In the genomic region with DNA sequence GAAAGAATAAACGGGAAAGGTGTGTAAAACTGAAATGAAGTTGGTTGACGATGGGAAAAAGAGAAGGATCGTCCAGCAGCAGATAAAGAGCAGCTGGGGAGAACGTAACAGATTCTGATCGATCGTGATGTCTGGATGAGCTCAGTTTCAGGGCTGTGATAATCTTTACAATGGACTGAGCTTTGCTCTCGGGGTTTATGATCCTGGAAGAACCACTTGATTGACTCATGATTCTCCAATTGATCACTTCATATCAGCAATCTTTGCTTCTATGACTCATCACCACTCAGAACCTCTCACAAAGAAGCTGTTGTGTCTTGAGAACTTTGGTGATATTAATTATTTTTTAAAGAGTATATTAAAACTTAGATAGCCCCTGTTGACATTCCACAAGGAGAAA, we compare ENCODE assay signal across 21 cellular contexts.
A peak's percentile ranks its signal among the peaks of the same experiment; 100 is the strongest.
DNase-seq lines count a peak whose midpoint lies in the region; FAIRE-seq and TF ChIP-seq lines count a peak whose summit lies in the region.
"Had no signal": no experiment of that assay in that cellular context is flagged by ENCODE, and none has a peak within 500 bp of the region (broad histone marks: within the 10 kb centered on the region; RNA-seq: fewer than 3 reads in every experiment).

No MANE protein-coding gene starts in this region.

- H2AFZ ChIP-seq in GM23248 (0 out of 2 replicates have a peak overlapping the region, but pooled peaks have one; percentile 67), endothelial cell of umbilical vein (ENCODE audit: low read depth, low read length) (no peak overlapping the region)

- FAIRE-seq in endothelial cell of umbilical vein (lab: Jason Lieb, UNC): no peak

- no peak for DNase-seq in GM23248
- peak; percentile 39 to 72 for DNase-seq in SHP77 (lab: John Stamatoyannopoulos, UW)
- no peak for DNase-seq in endothelial cell of umbilical vein (ENCODE audit: low read depth, low spot score)
- peak; percentile 32 for DNase-seq in pons (ENCODE audit: low spot score)
- DNase-seq in GDM1 (lab: John Stamatoyannopoulos, UW): no peak
- no peak for DNase-seq in NCI-H774 (lab: John Stamatoyannopoulos, UW)
- DNase-seq in adrenal gland: no peak
- no peak for DNase-seq in Kasumi-1 (lab: John Stamatoyannopoulos, UW)
- DNase-seq: activated naive CD4-positive, alpha-beta T cell treated with anti-CD3 and anti-CD28 coated beads for 36 hours; activated T-cell treated with anti-CD3 and anti-CD28 coated beads, Interleukin-2, amount 50 U/mL, for 48 hours; aorta; CD8-positive, alpha-beta T cell; effector CD8-positive, alpha-beta T cell; KBM-7; left ventricle myocardium inferior; MV-4-11; NCI-H510A; stimulated activated CD4-positive, alpha-beta T cell treated with anti-CD3 and anti-CD28 coated beads, Interleukin-2, amount 100 ng/mL, for 48 hours; stimulated activated naive CD4-positive, alpha-beta T cell treated with Interleukin-2 at 50 U/mL for 16 hours; transverse colon had no signal

- dilution Hi-C loops in endothelial cell of umbilical vein (cut with MboI; ENCODE audit: extremely low pct_ligation_motif_present, low sequenced_read_pairs): no loop called here

- H3K27me3 ChIP-seq in GM23248 (replicated peaks; ENCODE audit: insufficient read depth) (no peaks in the 10 kb centered on the region), endothelial cell of umbilical vein (ENCODE audit: control insufficient read depth in 2 of 2, insufficient read depth in 2 of 2, low read length in 2 of 2) (peaks cover 0 to 2% of the 10 kb centered on the region in 2 experiments), adrenal gland (no peaks in the 10 kb centered on the region)
- H3K27me3 ChIP-seq: transverse colon had no signal

- CTCF ChIA-PET in endothelial cell of umbilical vein (lab: Charles Lee): interaction anchor here (0.5 to 1.5 kb wide), 5 partner anchors 30 to 322 kb away, joined by 3 read pairs; no protein-coding TSS in a partner anchor

- POLR2A ChIA-PET in endothelial cell of umbilical vein (lab: Charles Lee): no interaction called here

- H3K79me2 ChIP-seq in GM23248 (ENCODE audit: insufficient read depth) (no peaks in the 10 kb centered on the region), endothelial cell of umbilical vein (ENCODE audit: control insufficient read depth, insufficient read depth, low read length) (no peaks in the 10 kb centered on the region)

- TF ChIP-seq CTCF in endothelial cell of umbilical vein (IDR thresholded peaks at IDR 0.05; ENCODE audit: extremely low read depth in 1 of 2, insufficient read depth in 1 of 2, low read depth in 1 of 2, low read length in 2 of 2): no peak
- no peak for TF ChIP-seq CTCF in adrenal gland (IDR thresholded peaks at IDR 0.05)

- no TSS peak for BruUV-seq in endothelial cell of umbilical vein (replicated peaks; lab: Mats Ljungman, UMichigan)

- 65% methylated on average over 7 of the region's 7 CpGs for WGBS in GM23248 (ENCODE audit: low coverage in 1 of 2, low lambda C conversion rate in 2 of 2, missing lambda C conversion rate in 2 of 2), 2 experiments
- WGBS in adrenal gland, 4 donors: 83 to 93% (median 89%) methylated on average over 7 of the region's 7 CpGs

- no peak overlapping the region for H3K4me2 ChIP-seq in GM23248 (ENCODE audit: unreplicated experiment)
- H3K4me2 ChIP-seq in endothelial cell of umbilical vein (ENCODE audit: insufficient read depth, low read length): no peak overlapping the region

- intact Hi-C loops in endothelial cell of umbilical vein (cut with micrococcal nuclease) (loop anchor here (10.0 kb wide), 1 partner anchor 594 kb away; no protein-coding TSS in a partner anchor), adrenal gland (cut with DNase I) (no loop called here)

- H3K9me2 ChIP-seq in GM23248 (ENCODE audit: insufficient read depth): no peaks in the 10 kb centered on the region

- H3F3A ChIP-seq in GM23248 (ENCODE audit: insufficient read depth): no peaks in the 10 kb centered on the region

- H3K9ac ChIP-seq in GM23248 (no peak overlapping the region), endothelial cell of umbilical vein (replicated peaks; ENCODE audit: extremely low read depth, insufficient read depth, low read length) (no peak overlapping the region)

- in situ Hi-C loops in GM23248 (cut with MboI): no loop called here

- H3K9me3 ChIP-seq in GM23248 (ENCODE audit: low read depth) (no peaks in the 10 kb centered on the region), endothelial cell of umbilical vein (replicated peaks; ENCODE audit: control insufficient read depth, insufficient read depth, low read length) (no peaks in the 10 kb centered on the region), adrenal gland (replicated peaks in 1 of 3) (no peaks in the 10 kb centered on the region)
- H3K9me3 ChIP-seq: left ventricle myocardium inferior, transverse colon had no signal

- H3K9me1 ChIP-seq in endothelial cell of umbilical vein (replicated peaks; ENCODE audit: control insufficient read depth, extremely low read depth, insufficient read depth, low read length): no peaks in the 10 kb centered on the region

- H3K4me1 ChIP-seq in GM23248 (ENCODE audit: insufficient read depth): peaks cover 8% of the 10 kb centered on the region; the same call in 1 of the 2 replicates
- no peaks in the 10 kb centered on the region for H3K4me1 ChIP-seq in endothelial cell of umbilical vein (ENCODE audit: control insufficient read depth, extremely low read depth, insufficient read depth, low read length)
- peaks cover 0 to 13% of the 10 kb centered on the region in 2 donors for H3K4me1 ChIP-seq in adrenal gland (replicated peaks in 1 of 2)
- H3K4me1 ChIP-seq: left ventricle myocardium inferior had no signal

- no peak for TF ChIP-seq POLR2A in endothelial cell of umbilical vein (IDR thresholded peaks at IDR 0.05; ENCODE audit: low read depth, low read length)
- no peak for TF ChIP-seq POLR2A in adrenal gland (IDR thresholded peaks at IDR 0.05)

- H4K20me1 ChIP-seq in GM23248 (ENCODE audit: insufficient read depth): no peaks in the 10 kb centered on the region
- no peaks in the 10 kb centered on the region for H4K20me1 ChIP-seq in endothelial cell of umbilical vein (replicated peaks; ENCODE audit: control insufficient read depth, extremely low read depth, insufficient read depth, low read length)

- H3K4me3 ChIP-seq in GM23248 (no peak overlapping the region), endothelial cell of umbilical vein (replicated peaks in 1 of 3; ENCODE audit: insufficient read depth in 1 of 3, low read depth in 1 of 3, low read length in 3 of 3) (no peak overlapping the region), adrenal gland (no peak overlapping the region)
- H3K4me3 ChIP-seq: left ventricle myocardium inferior, skin epidermis, transverse colon had no signal

- H3K36me3 ChIP-seq in GM23248 (ENCODE audit: low read depth) (no peaks in the 10 kb centered on the region), endothelial cell of umbilical vein (ENCODE audit: control insufficient read depth in 2 of 2, extremely low read depth in 1 of 2, insufficient read depth in 2 of 2, low read length in 2 of 2) (no peaks in the 10 kb centered on the region), adrenal gland (replicated peaks in 1 of 2) (no peaks in the 10 kb centered on the region)
- H3K36me3 ChIP-seq: left ventricle myocardium inferior, transverse colon had no signal

- H3K27ac ChIP-seq in GM23248 (no peak overlapping the region), endothelial cell of umbilical vein (ENCODE audit: insufficient read depth, low read depth, low read length) (no peak overlapping the region), adrenal gland (no peak overlapping the region)
- H3K27ac ChIP-seq: left ventricle myocardium inferior, skin epidermis, transverse colon had no signal

TF ChIP-seq in endothelial cell of umbilical vein, 7 proteins besides CTCF, POLR2A, EP300 and RAD21:
- TF ChIP-seq MYC (IDR thresholded peaks at IDR 0.05; ENCODE audit: low read depth, low read length) (no peak), JUN (IDR thresholded peaks at IDR 0.05; ENCODE audit: borderline replicate concordance, insufficient read depth, insufficient read length, low read depth) (peak; percentile 16)
- TF ChIP-seq, protein P1, sequence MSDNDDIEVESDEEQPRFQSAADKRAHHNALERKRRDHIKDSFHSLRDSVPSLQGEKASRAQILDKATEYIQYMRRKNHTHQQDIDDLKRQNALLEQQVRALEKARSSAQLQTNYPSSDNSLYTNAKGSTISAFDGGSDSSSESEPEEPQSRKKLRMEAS (IDR thresholded peaks at IDR 0.05; ENCODE audit: insufficient read depth, insufficient read length): no peak

Comparison
In these comparisons a context has a peak if more than half of its experiments do, and no peak if none do; other contexts are left out.
1. DNase-seq: peak in SHP77 (2 of 2) and pons (single experiment); none in GM23248 (single experiment), endothelial cell of umbilical vein (single experiment), GDM1 (single experiment), NCI-H774 (single experiment), adrenal gland (0 of 7) and Kasumi-1 (0 of 2).